Comparison of ENCODE assay signal across 22 cellular contexts in the genomic region with DNA sequence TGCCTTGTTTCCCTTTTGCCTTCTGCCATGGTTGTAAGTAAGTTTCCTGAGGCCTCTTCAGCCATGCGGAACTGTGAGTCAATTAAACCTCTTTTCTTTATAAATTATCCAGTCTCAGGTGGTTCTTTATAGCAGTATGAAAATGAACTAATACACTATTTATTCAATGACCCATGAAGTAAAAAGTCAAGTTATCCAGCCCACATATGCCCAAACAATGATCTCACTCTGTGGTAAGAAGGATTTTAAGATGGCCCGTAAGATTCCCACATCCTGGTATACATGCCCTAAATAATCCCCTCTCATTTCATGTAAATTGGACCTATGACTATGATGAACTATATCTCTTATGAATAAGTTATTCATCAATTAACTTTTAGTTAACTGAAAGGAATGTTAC.
"Had no signal": no experiment of that assay in that cellular context is flagged by ENCODE, and none has a peak within 500 bp of the region (broad histone marks: within the 10 kb centered on the region; RNA-seq: fewer than 3 reads in every experiment).

No MANE protein-coding gene starts in this region.

- H3K4me3 ChIP-seq: adrenal gland, ascending aorta, colonic mucosa, esophagus muscularis mucosa, right lobe of liver, skin epidermis, tibial artery had no signal

- H3K4me1 ChIP-seq: adrenal gland, ascending aorta, colonic mucosa, esophagus muscularis mucosa, parathyroid adenoma, right lobe of liver, tibial artery had no signal

- H3K36me3 Mint-ChIP-seq: memory B cell; natural killer cell treated with Interleukin-12 subunit alpha and Interleukin-12 subunit beta and Interleukin-15 and Interleukin-18, amount 100 ng/mL, for 72 hours had no signal

- H3K27ac ChIP-seq: adrenal gland, ascending aorta, colonic mucosa, esophagus muscularis mucosa, neutrophil, parathyroid adenoma, right lobe of liver, skin epidermis, tibial artery had no signal

- DNase-seq: activated CD4-positive, alpha-beta T cell treated with anti-CD3 and anti-CD28 coated beads for 1 hour; activated CD4-positive, alpha-beta T cell treated with anti-CD3 and anti-CD28 coated beads, Interleukin-2, amount 50 U/mL, for 1 hour; activated CD8-positive, alpha-beta T cell treated with anti-CD3 and anti-CD28 coated beads, Interleukin-2, amount 10 ng/mL, durations not matched to agents 7 days and 5 days; activated T-cell treated with anti-CD3 and anti-CD28 coated beads, Interleukin-2, amount 50 U/mL, for 1 hour; adrenal gland; colonic mucosa; hippocampal formation; left colon; right lobe of liver; stimulated activated CD4-positive, alpha-beta T cell treated with anti-CD3 and anti-CD28 coated beads, Interleukin-1b, Interleukin-23, amount 100 ng/mL, for 48 hours; stimulated activated naive CD8-positive, alpha-beta T cell treated with anti-CD3 and anti-CD28 coated beads, Interleukin-15, amount 100 ng/mL, for 72 hours; T-helper 9 cell; tibial artery had no signal

- H3K36me3 ChIP-seq: adrenal gland, ascending aorta, colonic mucosa, esophagus muscularis mucosa, neutrophil, right lobe of liver, tibial artery had no signal

- H3K9me3 ChIP-seq: adrenal gland, ascending aorta, colonic mucosa, esophagus muscularis mucosa, neutrophil, right lobe of liver, tibial artery had no signal

- H3K27me3 ChIP-seq: adrenal gland, ascending aorta, colonic mucosa, esophagus muscularis mucosa, neutrophil, right lobe of liver, tibial artery had no signal

- ATAC-seq: activated CD8-positive, alpha-beta T cell treated with anti-CD3 and anti-CD28 coated beads, Interleukin-2, amount 10 ng/mL, durations not matched to agents 7 days and 5 days; activated T-helper 17 cell treated with anti-CD3 and anti-CD28 coated beads, Interleukin-2, amount 50 U/mL, for 72 hours; left colon; natural killer cell treated with Interleukin-12 subunit alpha and Interleukin-12 subunit beta and Interleukin-15 and Interleukin-18, amount 100 ng/mL, for 72 hours; right lobe of liver; stimulated activated naive CD8-positive, alpha-beta T cell treated with anti-CD3 and anti-CD28 coated beads, Interleukin-15, amount 100 ng/mL, for 72 hours had no signal

- H3K4me3 Mint-ChIP-seq: activated CD8-positive, alpha-beta T cell treated with anti-CD3 and anti-CD28 coated beads, Interleukin-2, amount 10 ng/mL, durations not matched to agents 7 days and 5 days; activated naive CD8-positive, alpha-beta T cell; activated T-helper 17 cell treated with anti-CD3 and anti-CD28 coated beads, Interleukin-2, amount 50 U/mL, for 72 hours; memory B cell; natural killer cell treated with Interleukin-12 subunit alpha and Interleukin-12 subunit beta and Interleukin-15 and Interleukin-18, amount 100 ng/mL, for 72 hours; stimulated activated naive CD8-positive, alpha-beta T cell treated with anti-CD3 and anti-CD28 coated beads, Interleukin-15, amount 100 ng/mL, for 72 hours had no signal

- H3K9ac ChIP-seq: parathyroid adenoma had no signal

- H3K79me2 ChIP-seq: parathyroid adenoma had no signal

- H2AFZ ChIP-seq: parathyroid adenoma had no signal

- H3K4me1 Mint-ChIP-seq: activated T-helper 17 cell treated with anti-CD3 and anti-CD28 coated beads, Interleukin-2, amount 50 U/mL, for 72 hours; memory B cell; stimulated activated naive CD8-positive, alpha-beta T cell treated with anti-CD3 and anti-CD28 coated beads, Interleukin-15, amount 100 ng/mL, for 72 hours had no signal

- H3K27me3 Mint-ChIP-seq: activated naive CD8-positive, alpha-beta T cell; activated T-helper 17 cell treated with anti-CD3 and anti-CD28 coated beads, Interleukin-2, amount 50 U/mL, for 72 hours; memory B cell; natural killer cell treated with Interleukin-12 subunit alpha and Interleukin-12 subunit beta and Interleukin-15 and Interleukin-18, amount 100 ng/mL, for 72 hours; stimulated activated naive CD8-positive, alpha-beta T cell treated with anti-CD3 and anti-CD28 coated beads, Interleukin-15, amount 100 ng/mL, for 72 hours had no signal

- H3K27ac Mint-ChIP-seq: activated CD8-positive, alpha-beta T cell treated with anti-CD3 and anti-CD28 coated beads, Interleukin-2, amount 10 ng/mL, durations not matched to agents 7 days and 5 days; activated naive CD8-positive, alpha-beta T cell; activated T-helper 17 cell treated with anti-CD3 and anti-CD28 coated beads, Interleukin-2, amount 50 U/mL, for 72 hours; memory B cell; natural killer cell treated with Interleukin-12 subunit alpha and Interleukin-12 subunit beta and Interleukin-15 and Interleukin-18, amount 100 ng/mL, for 72 hours; stimulated activated naive CD8-positive, alpha-beta T cell treated with anti-CD3 and anti-CD28 coated beads, Interleukin-15, amount 100 ng/mL, for 72 hours had no signal
